Comparison of ENCODE assay signal across 8 cellular contexts in genomic region chr10:35379226-35380137, GRCh38. TPM values are rescaled to one million over a fixed set of nuclear protein-coding genes. Genes with fewer than 3 reads are reported as not detected.
A peak's percentile ranks its signal among the peaks of the same experiment; 100 is the strongest.
DNase-seq lines count a peak whose midpoint lies in the region; ATAC-seq and TF ChIP-seq lines count a peak whose summit lies in the region.

No MANE protein-coding gene starts in this region.

- H3K9me3 ChIP-seq in HEK293 (ENCODE audit: control insufficient read depth, insufficient read depth, low read depth, low read length), result no peaks in the 10 kb centered on the region
- H3K9me3 ChIP-seq in OCI-LY3 (ENCODE audit: insufficient read depth, low read length), result no peaks in the 10 kb centered on the region
- H3K9me3 ChIP-seq in esophagus (ENCODE audit: control insufficient read depth in 2 of 2, insufficient read depth in 1 of 2, low read depth in 1 of 2, low read length in 1 of 2), result no peaks in the 10 kb centered on the region
- H3K9me3 ChIP-seq in SK-N-SH, result no peaks in the 10 kb centered on the region
- no peaks in the 10 kb centered on the region for H3K9me3 ChIP-seq in MM.1S (replicated peaks; ENCODE audit: insufficient read depth, low read length)

- no peaks in the 10 kb centered on the region for H3K27me3 Mint-ChIP-seq in osteocyte (ENCODE audit: unreplicated experiment)

- 60 to 64% methylated on average over 11 of the region's 11 CpGs for WGBS in esophagus, 2 donors
- 93% methylated on average over 11 of the region's 11 CpGs for WGBS in SK-N-SH (ENCODE audit: low lambda C conversion rate)

- peaks cover 4% of the 10 kb centered on the region for H3K36me3 Mint-ChIP-seq in osteocyte (ENCODE audit: unreplicated experiment)

- TF ChIP-seq RAD21 in SK-N-SH (IDR thresholded peaks at IDR 0.05; ENCODE audit: low read length), result no peak

- peaks cover 34% of the 10 kb centered on the region for H4K20me1 ChIP-seq in OCI-LY3 (ENCODE audit: insufficient read depth, low read length)
- H4K20me1 ChIP-seq in SK-N-SH (ENCODE audit: insufficient read depth), result peaks cover 67% of the 10 kb centered on the region
- no peaks in the 10 kb centered on the region for H4K20me1 ChIP-seq in MM.1S (ENCODE audit: insufficient read depth, low read length)

- TF ChIP-seq CTCF in HEK293 (tag by site-specific recombination; IDR thresholded peaks at IDR 0.05) (no peak), OCI-LY3 (IDR thresholded peaks at IDR 0.05; ENCODE audit: low read depth, low read length) (peak; percentile 43), osteocyte (IDR thresholded peaks at IDR 0.05) (no peak), SK-N-SH (IDR thresholded peaks at IDR 0.05) (no peak), MM.1S (IDR thresholded peaks at IDR 0.05; ENCODE audit: low read length) (no peak)

- peak; percentile 91 for ATAC-seq in GM18511 (IDR thresholded peaks at IDR 0.05; ENCODE audit: unreplicated experiment)

- H3K27ac Mint-ChIP-seq in osteocyte (ENCODE audit: unreplicated experiment), result peak overlapping the region; percentile 94

- DNase-seq in osteocyte (ENCODE audit: extremely low spot score, unreplicated experiment), result no peak
- no peak for DNase-seq in NCI-H345 (lab: John Stamatoyannopoulos, UW)
- DNase-seq in SK-N-SH, result no peak
- no peak for DNase-seq in MM.1S

- peak overlapping the region; percentile 45 for H3K4me2 ChIP-seq in OCI-LY3 (ENCODE audit: low read length)
- H3K4me2 ChIP-seq in SK-N-SH, result no peak overlapping the region
- H3K4me2 ChIP-seq in MM.1S (ENCODE audit: low read depth, low read length), result no peak overlapping the region

- H3K4me3 ChIP-seq in HEK293 (ENCODE audit: low read depth, low read length) (no peak overlapping the region), OCI-LY3 (ENCODE audit: low read length) (peak overlapping the region; percentile 26), esophagus (ENCODE audit: low read depth in 1 of 2, low read length in 2 of 2) (no peak overlapping the region), SK-N-SH (ENCODE audit: low read depth in 2 of 2, low read length in 1 of 2) (no peak overlapping the region), MM.1S (ENCODE audit: low read length) (no peak overlapping the region)

- CTCF ChIA-PET in HEK293 (lab: Yijun Ruan, JAX) (interaction anchor here (0.6 kb wide), 1 partner anchor 227 kb away, joined by 3 read pairs; no protein-coding TSS in a partner anchor), SK-N-SH (lab: Yijun Ruan, JAX) (interaction anchor here (0.6 kb wide), 1 partner anchor 183 kb away, joined by 3 read pairs; no protein-coding TSS in a partner anchor)

- peak overlapping the region; percentile 7 for H3K4me3 Mint-ChIP-seq in osteocyte (ENCODE audit: unreplicated experiment)

- no peak for TF ChIP-seq EP300 in SK-N-SH (IDR thresholded peaks at IDR 0.05; ENCODE audit: borderline replicate concordance in 1 of 2, low read depth in 1 of 2, low read length in 1 of 2)

- no peak overlapping the region for H2AFZ ChIP-seq in OCI-LY3 (ENCODE audit: low read depth, low read length)
- no peak overlapping the region for H2AFZ ChIP-seq in SK-N-SH (ENCODE audit: low read depth)
- H2AFZ ChIP-seq in MM.1S (ENCODE audit: low read length), result no peak overlapping the region

- H3F3A ChIP-seq in SK-N-SH (replicated peaks; ENCODE audit: insufficient read depth), result no peaks in the 10 kb centered on the region
- H3F3A ChIP-seq in MM.1S (ENCODE audit: insufficient read depth, low read length), result no peaks in the 10 kb centered on the region

- no peak overlapping the region for H3K9ac ChIP-seq in OCI-LY3 (ENCODE audit: low read length)
- H3K9ac ChIP-seq in SK-N-SH, result no peak overlapping the region
- H3K9ac ChIP-seq in MM.1S (ENCODE audit: low read length), result no peak overlapping the region

- H3K4me1 Mint-ChIP-seq in osteocyte (ENCODE audit: unreplicated experiment), result peaks cover 38% of the 10 kb centered on the region

- POLR2A ChIA-PET in HEK293 (lab: Yijun Ruan, JAX) (no interaction called here), SK-N-SH (lab: Yijun Ruan, JAX) (no interaction called here)

- H3K27ac ChIP-seq in HEK293 (ENCODE audit: extremely low read depth, low read depth, low read length), result no peak overlapping the region
- H3K27ac ChIP-seq in OCI-LY3 (ENCODE audit: low read length), result no peak overlapping the region
- H3K27ac ChIP-seq in esophagus (ENCODE audit: low read depth in 2 of 2, low read length in 1 of 2), result peak overlapping the region; percentile 38 to 66
- no peak overlapping the region for H3K27ac ChIP-seq in SK-N-SH (ENCODE audit: low read depth in 2 of 2, low read length in 1 of 2)
- H3K27ac ChIP-seq in MM.1S (ENCODE audit: low read length), result no peak overlapping the region

- H3K9me2 ChIP-seq in SK-N-SH, result no peaks in the 10 kb centered on the region
- H3K9me2 ChIP-seq in MM.1S (replicated peaks; ENCODE audit: insufficient read depth, low read length), result no peaks in the 10 kb centered on the region

- no peaks in the 10 kb centered on the region for H3K27me3 ChIP-seq in OCI-LY3 (ENCODE audit: low read depth, low read length)
- no peaks in the 10 kb centered on the region for H3K27me3 ChIP-seq in esophagus (ENCODE audit: control insufficient read depth in 1 of 2, insufficient read depth in 2 of 2, low read length in 2 of 2)
- no peaks in the 10 kb centered on the region for H3K27me3 ChIP-seq in SK-N-SH (ENCODE audit: insufficient read depth)
- H3K27me3 ChIP-seq in MM.1S (replicated peaks; ENCODE audit: insufficient read depth, low read length), result no peaks in the 10 kb centered on the region

- H3K4me1 ChIP-seq in HEK293 (ENCODE audit: control insufficient read depth, insufficient read depth, low read length), result peaks cover 17% of the 10 kb centered on the region
- H3K4me1 ChIP-seq in OCI-LY3 (ENCODE audit: low read length), result peaks cover 23% of the 10 kb centered on the region
- H3K4me1 ChIP-seq in esophagus (ENCODE audit: control insufficient read depth in 2 of 2, insufficient read depth in 2 of 2, low read length in 1 of 2), result peaks cover 2 to 5% of the 10 kb centered on the region in 2 donors
- peaks cover 14 to 20% of the 10 kb centered on the region in 2 experiments; a peak in 2 of 4 replicates for H3K4me1 ChIP-seq in SK-N-SH (ENCODE audit: control insufficient read depth in 1 of 2, insufficient read depth in 2 of 2, low read depth in 1 of 2, low read length in 1 of 2)
- H3K4me1 ChIP-seq in MM.1S (ENCODE audit: low read length), result no peaks in the 10 kb centered on the region

- H3K36me3 ChIP-seq in HEK293 (ENCODE audit: control insufficient read depth in 2 of 2, insufficient read depth in 1 of 2, low read length in 2 of 2), result no peaks in the 10 kb centered on the region
- H3K36me3 ChIP-seq in OCI-LY3 (replicated peaks; ENCODE audit: low read depth, low read length), result no peaks in the 10 kb centered on the region
- H3K36me3 ChIP-seq in esophagus (ENCODE audit: control insufficient read depth in 2 of 2, insufficient read depth in 2 of 2, low read length in 1 of 2), result no peaks in the 10 kb centered on the region
- no peaks in the 10 kb centered on the region for H3K36me3 ChIP-seq in SK-N-SH (replicated peaks in 1 of 2; ENCODE audit: control insufficient read depth in 1 of 2, insufficient read depth in 2 of 2, low read length in 1 of 2)
- H3K36me3 ChIP-seq in MM.1S (replicated peaks; ENCODE audit: insufficient read depth, low read length), result no peaks in the 10 kb centered on the region

- peaks cover 59% of the 10 kb centered on the region for H3K79me2 ChIP-seq in OCI-LY3 (ENCODE audit: low read length)
- H3K79me2 ChIP-seq in SK-N-SH (ENCODE audit: insufficient read depth), result peaks cover 99% of the 10 kb centered on the region
- peaks cover 83% of the 10 kb centered on the region for H3K79me2 ChIP-seq in MM.1S (ENCODE audit: low read length)

- H3K9me3 Mint-ChIP-seq in osteocyte (ENCODE audit: unreplicated experiment), result no peaks in the 10 kb centered on the region

TF ChIP-seq in HEK293, 187 proteins besides CTCF, POLR2A, EP300 and RAD21 (continues in another document):
- 0 out of 2 replicates have a peak, but pooled peaks have one; percentile 18 for TF ChIP-seq PATZ1 (tag by site-specific recombination; IDR thresholded peaks at IDR 0.05)

TF ChIP-seq in SK-N-SH, 30 proteins besides CTCF, POLR2A, EP300 and RAD21 (continues in another document):
- TF ChIP-seq, protein P1, sequence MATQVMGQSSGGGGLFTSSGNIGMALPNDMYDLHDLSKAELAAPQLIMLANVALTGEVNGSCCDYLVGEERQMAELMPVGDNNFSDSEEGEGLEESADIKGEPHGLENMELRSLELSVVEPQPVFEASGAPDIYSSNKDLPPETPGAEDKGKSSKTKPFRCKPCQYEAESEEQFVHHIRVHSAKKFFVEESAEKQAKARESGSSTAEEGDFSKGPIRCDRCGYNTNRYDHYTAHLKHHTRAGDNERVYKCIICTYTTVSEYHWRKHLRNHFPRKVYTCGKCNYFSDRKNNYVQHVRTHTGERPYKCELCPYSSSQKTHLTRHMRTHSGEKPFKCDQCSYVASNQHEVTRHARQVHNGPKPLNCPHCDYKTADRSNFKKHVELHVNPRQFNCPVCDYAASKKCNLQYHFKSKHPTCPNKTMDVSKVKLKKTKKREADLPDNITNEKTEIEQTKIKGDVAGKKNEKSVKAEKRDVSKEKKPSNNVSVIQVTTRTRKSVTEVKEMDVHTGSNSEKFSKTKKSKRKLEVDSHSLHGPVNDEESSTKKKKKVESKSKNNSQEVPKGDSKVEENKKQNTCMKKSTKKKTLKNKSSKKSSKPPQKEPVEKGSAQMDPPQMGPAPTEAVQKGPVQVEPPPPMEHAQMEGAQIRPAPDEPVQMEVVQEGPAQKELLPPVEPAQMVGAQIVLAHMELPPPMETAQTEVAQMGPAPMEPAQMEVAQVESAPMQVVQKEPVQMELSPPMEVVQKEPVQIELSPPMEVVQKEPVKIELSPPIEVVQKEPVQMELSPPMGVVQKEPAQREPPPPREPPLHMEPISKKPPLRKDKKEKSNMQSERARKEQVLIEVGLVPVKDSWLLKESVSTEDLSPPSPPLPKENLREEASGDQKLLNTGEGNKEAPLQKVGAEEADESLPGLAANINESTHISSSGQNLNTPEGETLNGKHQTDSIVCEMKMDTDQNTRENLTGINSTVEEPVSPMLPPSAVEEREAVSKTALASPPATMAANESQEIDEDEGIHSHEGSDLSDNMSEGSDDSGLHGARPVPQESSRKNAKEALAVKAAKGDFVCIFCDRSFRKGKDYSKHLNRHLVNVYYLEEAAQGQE (IDR thresholded peaks at IDR 0.05; ENCODE audit: low read depth, low read length), result no peak
- TF ChIP-seq NFIC (IDR thresholded peaks at IDR 0.05; ENCODE audit: borderline replicate concordance) (no peak), EZH2phosphoT487 (IDR thresholded peaks at IDR 0.05; ENCODE audit: borderline replicate concordance, low read depth) (no peak)

RNA-seq across cellular contexts. Expression of gene CCNY, which starts 43.2 kb away (rescaled TPM):
- 10 to 100 TPM; 15.1 TPM for polyA plus RNA-seq in esophagus
- 72.0 and 76.4 TPM in 2 replicates for total RNA-seq in osteocyte
- polyA plus RNA-seq in SK-N-SH (2012; rRNA removed), result 29.4 and 35.7 TPM in 2 replicates
- polyA plus RNA-seq in SK-N-SH (2012; cell fraction: cytosol; rRNA removed), result 32.3 and 49.0 TPM in 2 replicates
- 10.9 and 26.2 TPM in 2 replicates for polyA plus RNA-seq in SK-N-SH (2012; cell fraction: nucleus; rRNA removed)

Comparison
In these comparisons a context has a peak if more than half of its experiments do, and no peak if none do; other contexts are left out.
1. H3K27ac ChIP-seq: peak in esophagus (2 of 2); none in HEK293 (single experiment), OCI-LY3 (single experiment), SK-N-SH (0 of 2) and MM.1S (single experiment).